ENCODE assay signal across 1 cellular context in the genomic region with DNA sequence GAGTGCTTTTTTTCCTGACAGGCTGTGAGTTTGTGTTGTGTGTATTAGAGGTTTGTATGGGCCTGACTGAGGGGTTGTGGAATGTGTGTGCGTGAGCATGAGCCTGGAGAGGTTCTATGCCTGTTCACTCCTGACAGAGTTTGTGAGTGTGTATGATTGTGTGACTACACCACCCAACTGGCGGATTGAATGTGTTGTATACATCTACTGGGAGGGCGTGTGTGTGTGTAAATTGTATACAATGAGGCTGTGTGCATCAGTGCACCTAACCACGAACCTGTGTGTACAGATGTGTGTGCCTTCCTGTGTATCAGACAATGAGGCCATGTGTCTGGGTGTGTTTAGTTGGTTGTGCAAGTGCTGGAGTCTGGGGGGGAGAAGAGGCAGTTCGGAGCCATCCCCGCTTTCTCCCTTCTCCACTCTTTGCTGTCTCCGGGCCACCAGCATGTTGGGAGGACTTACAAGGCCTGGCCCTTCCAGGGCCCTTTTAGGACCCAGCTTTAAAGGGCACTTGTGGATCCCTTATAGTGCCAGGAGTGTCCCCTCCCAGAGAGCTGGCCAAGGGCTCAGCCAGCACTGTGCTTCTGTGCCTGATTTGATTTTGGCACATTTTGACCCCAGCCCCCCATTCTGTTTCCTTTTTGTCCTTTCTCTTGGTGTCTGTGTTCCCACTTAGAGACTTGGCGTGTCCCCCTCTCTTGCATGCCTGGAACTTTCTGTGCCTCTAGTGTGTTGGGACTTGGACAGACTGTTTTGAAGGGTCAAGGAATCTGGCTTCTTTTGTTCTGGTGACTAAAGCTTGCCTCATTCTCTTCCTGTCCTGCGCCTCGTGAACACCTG.
TF ChIP-seq lines count a peak whose summit lies in the region.

No MANE protein-coding gene starts in this region.

TF ChIP-seq in HepG2, 621 proteins besides CTCF, POLR2A, EP300 and RAD21 (continued from another document and continues in another):
- TF ChIP-seq, protein P1, sequence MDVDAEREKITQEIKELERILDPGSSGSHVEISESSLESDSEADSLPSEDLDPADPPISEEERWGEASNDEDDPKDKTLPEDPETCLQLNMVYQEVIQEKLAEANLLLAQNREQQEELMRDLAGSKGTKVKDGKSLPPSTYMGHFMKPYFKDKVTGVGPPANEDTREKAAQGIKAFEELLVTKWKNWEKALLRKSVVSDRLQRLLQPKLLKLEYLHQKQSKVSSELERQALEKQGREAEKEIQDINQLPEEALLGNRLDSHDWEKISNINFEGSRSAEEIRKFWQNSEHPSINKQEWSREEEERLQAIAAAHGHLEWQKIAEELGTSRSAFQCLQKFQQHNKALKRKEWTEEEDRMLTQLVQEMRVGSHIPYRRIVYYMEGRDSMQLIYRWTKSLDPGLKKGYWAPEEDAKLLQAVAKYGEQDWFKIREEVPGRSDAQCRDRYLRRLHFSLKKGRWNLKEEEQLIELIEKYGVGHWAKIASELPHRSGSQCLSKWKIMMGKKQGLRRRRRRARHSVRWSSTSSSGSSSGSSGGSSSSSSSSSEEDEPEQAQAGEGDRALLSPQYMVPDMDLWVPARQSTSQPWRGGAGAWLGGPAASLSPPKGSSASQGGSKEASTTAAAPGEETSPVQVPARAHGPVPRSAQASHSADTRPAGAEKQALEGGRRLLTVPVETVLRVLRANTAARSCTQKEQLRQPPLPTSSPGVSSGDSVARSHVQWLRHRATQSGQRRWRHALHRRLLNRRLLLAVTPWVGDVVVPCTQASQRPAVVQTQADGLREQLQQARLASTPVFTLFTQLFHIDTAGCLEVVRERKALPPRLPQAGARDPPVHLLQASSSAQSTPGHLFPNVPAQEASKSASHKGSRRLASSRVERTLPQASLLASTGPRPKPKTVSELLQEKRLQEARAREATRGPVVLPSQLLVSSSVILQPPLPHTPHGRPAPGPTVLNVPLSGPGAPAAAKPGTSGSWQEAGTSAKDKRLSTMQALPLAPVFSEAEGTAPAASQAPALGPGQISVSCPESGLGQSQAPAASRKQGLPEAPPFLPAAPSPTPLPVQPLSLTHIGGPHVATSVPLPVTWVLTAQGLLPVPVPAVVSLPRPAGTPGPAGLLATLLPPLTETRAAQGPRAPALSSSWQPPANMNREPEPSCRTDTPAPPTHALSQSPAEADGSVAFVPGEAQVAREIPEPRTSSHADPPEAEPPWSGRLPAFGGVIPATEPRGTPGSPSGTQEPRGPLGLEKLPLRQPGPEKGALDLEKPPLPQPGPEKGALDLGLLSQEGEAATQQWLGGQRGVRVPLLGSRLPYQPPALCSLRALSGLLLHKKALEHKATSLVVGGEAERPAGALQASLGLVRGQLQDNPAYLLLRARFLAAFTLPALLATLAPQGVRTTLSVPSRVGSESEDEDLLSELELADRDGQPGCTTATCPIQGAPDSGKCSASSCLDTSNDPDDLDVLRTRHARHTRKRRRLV (CRISPR knock-in tag; IDR thresholded peaks at IDR 0.05) = no peak
- no peak for TF ChIP-seq ZFP36 (IDR thresholded peaks at IDR 0.05; ENCODE audit: borderline replicate concordance, low read depth, low read length, partially characterized antibody)
- TF ChIP-seq, protein P2, sequence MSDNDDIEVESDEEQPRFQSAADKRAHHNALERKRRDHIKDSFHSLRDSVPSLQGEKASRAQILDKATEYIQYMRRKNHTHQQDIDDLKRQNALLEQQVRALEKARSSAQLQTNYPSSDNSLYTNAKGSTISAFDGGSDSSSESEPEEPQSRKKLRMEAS (IDR thresholded peaks at IDR 0.05) = peak; percentile 38
- no peak for TF ChIP-seq MED8 (CRISPR knock-in tag; IDR thresholded peaks at IDR 0.05; ENCODE audit: insufficient replicate concordance)
- TF ChIP-seq ZFX (CRISPR knock-in tag; IDR thresholded peaks at IDR 0.05; ENCODE audit: low read depth) = peak; percentile 7; the same call in 1 of the 2 replicates
- no peak for TF ChIP-seq MAFF (IDR thresholded peaks at IDR 0.05; ENCODE audit: low read depth, low read length)
- TF ChIP-seq ZNF674 (CRISPR knock-in tag; IDR thresholded peaks at IDR 0.05; ENCODE audit: low read depth) = no peak
- no peak for TF ChIP-seq IKZF1 (IDR thresholded peaks at IDR 0.05)
- no peak for TF ChIP-seq TAF15 (IDR thresholded peaks at IDR 0.05; ENCODE audit: low read depth, low read length, poor library complexity, severe bottlenecking)
- TF ChIP-seq TCF7L2 (IDR thresholded peaks at IDR 0.05; ENCODE audit: low read depth, low read length) = no peak
- no peak for TF ChIP-seq MAF1 (CRISPR knock-in tag; IDR thresholded peaks at IDR 0.05; ENCODE audit: borderline replicate concordance)
- 0 out of 2 replicates have a peak, but pooled peaks have one; percentile 18 for TF ChIP-seq FOXK2 (IDR thresholded peaks at IDR 0.05)
- TF ChIP-seq NCOA1 (CRISPR knock-in tag; IDR thresholded peaks at IDR 0.05) = no peak
- 0 out of 2 replicates have a peak, but pooled peaks have one; percentile 30 for TF ChIP-seq ZNF589 (CRISPR knock-in tag; conservative IDR thresholded peaks at IDR 0.05)
- TF ChIP-seq, protein P3, sequence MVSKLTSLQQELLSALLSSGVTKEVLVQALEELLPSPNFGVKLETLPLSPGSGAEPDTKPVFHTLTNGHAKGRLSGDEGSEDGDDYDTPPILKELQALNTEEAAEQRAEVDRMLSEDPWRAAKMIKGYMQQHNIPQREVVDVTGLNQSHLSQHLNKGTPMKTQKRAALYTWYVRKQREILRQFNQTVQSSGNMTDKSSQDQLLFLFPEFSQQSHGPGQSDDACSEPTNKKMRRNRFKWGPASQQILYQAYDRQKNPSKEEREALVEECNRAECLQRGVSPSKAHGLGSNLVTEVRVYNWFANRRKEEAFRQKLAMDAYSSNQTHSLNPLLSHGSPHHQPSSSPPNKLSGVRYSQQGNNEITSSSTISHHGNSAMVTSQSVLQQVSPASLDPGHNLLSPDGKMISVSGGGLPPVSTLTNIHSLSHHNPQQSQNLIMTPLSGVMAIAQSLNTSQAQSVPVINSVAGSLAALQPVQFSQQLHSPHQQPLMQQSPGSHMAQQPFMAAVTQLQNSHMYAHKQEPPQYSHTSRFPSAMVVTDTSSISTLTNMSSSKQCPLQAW (CRISPR knock-in tag; IDR thresholded peaks at IDR 0.05) = 0 out of 2 replicates have a peak, but pooled peaks have one; percentile 11
- peak; percentile 55; the same call in 1 of the 2 replicates for TF ChIP-seq TGIF2 (CRISPR knock-in tag; IDR thresholded peaks at IDR 0.05)
- no peak for TF ChIP-seq CENPX (CRISPR knock-in tag; IDR thresholded peaks at IDR 0.05)
- TF ChIP-seq, protein P4, sequence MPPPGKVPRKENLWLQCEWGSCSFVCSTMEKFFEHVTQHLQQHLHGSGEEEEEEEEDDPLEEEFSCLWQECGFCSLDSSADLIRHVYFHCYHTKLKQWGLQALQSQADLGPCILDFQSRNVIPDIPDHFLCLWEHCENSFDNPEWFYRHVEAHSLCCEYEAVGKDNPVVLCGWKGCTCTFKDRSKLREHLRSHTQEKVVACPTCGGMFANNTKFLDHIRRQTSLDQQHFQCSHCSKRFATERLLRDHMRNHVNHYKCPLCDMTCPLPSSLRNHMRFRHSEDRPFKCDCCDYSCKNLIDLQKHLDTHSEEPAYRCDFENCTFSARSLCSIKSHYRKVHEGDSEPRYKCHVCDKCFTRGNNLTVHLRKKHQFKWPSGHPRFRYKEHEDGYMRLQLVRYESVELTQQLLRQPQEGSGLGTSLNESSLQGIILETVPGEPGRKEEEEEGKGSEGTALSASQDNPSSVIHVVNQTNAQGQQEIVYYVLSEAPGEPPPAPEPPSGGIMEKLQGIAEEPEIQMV (CRISPR knock-in tag; IDR thresholded peaks at IDR 0.05; ENCODE audit: low read depth) = no peak
- no peak for TF ChIP-seq ZNF484 (CRISPR knock-in tag; IDR thresholded peaks at IDR 0.05; ENCODE audit: borderline replicate concordance, low read depth)
- TF ChIP-seq ZNF230 (CRISPR knock-in tag; IDR thresholded peaks at IDR 0.05) = no peak
- TF ChIP-seq ZNF101 (CRISPR knock-in tag; IDR thresholded peaks at IDR 0.05; ENCODE audit: borderline replicate concordance, low read depth) = no peak
- no peak for TF ChIP-seq NFKBIZ (CRISPR knock-in tag; IDR thresholded peaks at IDR 0.05)
- TF ChIP-seq KLF9 (CRISPR knock-in tag; IDR thresholded peaks at IDR 0.05; ENCODE audit: low read depth) = no peak
- TF ChIP-seq NRL (CRISPR knock-in tag; IDR thresholded peaks at IDR 0.05; ENCODE audit: borderline replicate concordance) = no peak
- TF ChIP-seq ZNF383 (CRISPR knock-in tag; IDR thresholded peaks at IDR 0.05; ENCODE audit: borderline replicate concordance) = no peak
- no peak for TF ChIP-seq GTF2F1 (IDR thresholded peaks at IDR 0.05; ENCODE audit: low read length)
- 0 out of 2 replicates have a peak, but pooled peaks have one; percentile 46 for TF ChIP-seq ZNF816 (CRISPR knock-in tag; IDR thresholded peaks at IDR 0.05; ENCODE audit: borderline replicate concordance)
- no peak for TF ChIP-seq ZNF772 (CRISPR knock-in tag; IDR thresholded peaks at IDR 0.05)
- no peak for TF ChIP-seq DNMT1 (CRISPR knock-in tag; IDR thresholded peaks at IDR 0.05)
- no peak for TF ChIP-seq LCORL (IDR thresholded peaks at IDR 0.05)
- TF ChIP-seq LCORL (CRISPR knock-in tag; IDR thresholded peaks at IDR 0.05) = no peak
- TF ChIP-seq CBX2 (IDR thresholded peaks at IDR 0.05; ENCODE audit: low read depth, low read length) = no peak
- no peak for TF ChIP-seq CBX2 (CRISPR knock-in tag; IDR thresholded peaks at IDR 0.05; ENCODE audit: low read depth)
- no peak for TF ChIP-seq NFE2L2 (IDR thresholded peaks at IDR 0.05; ENCODE audit: low read length)
- TF ChIP-seq ZNF33B (CRISPR knock-in tag; IDR thresholded peaks at IDR 0.05) = no peak
- TF ChIP-seq, protein P5, sequence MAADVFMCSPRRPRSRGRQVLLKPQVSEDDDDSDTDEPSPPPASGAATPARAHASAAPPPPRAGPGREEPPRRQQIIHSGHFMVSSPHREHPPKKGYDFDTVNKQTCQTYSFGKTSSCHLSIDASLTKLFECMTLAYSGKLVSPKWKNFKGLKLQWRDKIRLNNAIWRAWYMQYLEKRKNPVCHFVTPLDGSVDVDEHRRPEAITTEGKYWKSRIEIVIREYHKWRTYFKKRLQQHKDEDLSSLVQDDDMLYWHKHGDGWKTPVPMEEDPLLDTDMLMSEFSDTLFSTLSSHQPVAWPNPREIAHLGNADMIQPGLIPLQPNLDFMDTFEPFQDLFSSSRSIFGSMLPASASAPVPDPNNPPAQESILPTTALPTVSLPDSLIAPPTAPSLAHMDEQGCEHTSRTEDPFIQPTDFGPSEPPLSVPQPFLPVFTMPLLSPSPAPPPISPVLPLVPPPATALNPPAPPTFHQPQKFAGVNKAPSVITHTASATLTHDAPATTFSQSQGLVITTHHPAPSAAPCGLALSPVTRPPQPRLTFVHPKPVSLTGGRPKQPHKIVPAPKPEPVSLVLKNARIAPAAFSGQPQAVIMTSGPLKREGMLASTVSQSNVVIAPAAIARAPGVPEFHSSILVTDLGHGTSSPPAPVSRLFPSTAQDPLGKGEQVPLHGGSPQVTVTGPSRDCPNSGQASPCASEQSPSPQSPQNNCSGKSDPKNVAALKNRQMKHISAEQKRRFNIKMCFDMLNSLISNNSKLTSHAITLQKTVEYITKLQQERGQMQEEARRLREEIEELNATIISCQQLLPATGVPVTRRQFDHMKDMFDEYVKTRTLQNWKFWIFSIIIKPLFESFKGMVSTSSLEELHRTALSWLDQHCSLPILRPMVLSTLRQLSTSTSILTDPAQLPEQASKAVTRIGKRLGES (CRISPR knock-in tag; IDR thresholded peaks at IDR 0.05; ENCODE audit: borderline replicate concordance) = no peak
- no peak for TF ChIP-seq KLF6 (CRISPR knock-in tag; IDR thresholded peaks at IDR 0.05)
- no peak for TF ChIP-seq CBX5 (CRISPR knock-in tag; IDR thresholded peaks at IDR 0.05; ENCODE audit: borderline replicate concordance)
- TF ChIP-seq, protein P6, sequence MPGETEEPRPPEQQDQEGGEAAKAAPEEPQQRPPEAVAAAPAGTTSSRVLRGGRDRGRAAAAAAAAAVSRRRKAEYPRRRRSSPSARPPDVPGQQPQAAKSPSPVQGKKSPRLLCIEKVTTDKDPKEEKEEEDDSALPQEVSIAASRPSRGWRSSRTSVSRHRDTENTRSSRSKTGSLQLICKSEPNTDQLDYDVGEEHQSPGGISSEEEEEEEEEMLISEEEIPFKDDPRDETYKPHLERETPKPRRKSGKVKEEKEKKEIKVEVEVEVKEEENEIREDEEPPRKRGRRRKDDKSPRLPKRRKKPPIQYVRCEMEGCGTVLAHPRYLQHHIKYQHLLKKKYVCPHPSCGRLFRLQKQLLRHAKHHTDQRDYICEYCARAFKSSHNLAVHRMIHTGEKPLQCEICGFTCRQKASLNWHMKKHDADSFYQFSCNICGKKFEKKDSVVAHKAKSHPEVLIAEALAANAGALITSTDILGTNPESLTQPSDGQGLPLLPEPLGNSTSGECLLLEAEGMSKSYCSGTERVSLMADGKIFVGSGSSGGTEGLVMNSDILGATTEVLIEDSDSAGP (CRISPR knock-in tag; IDR thresholded peaks at IDR 0.05; ENCODE audit: borderline replicate concordance) = no peak; the same call in 1 of the 2 replicates
- no peak for TF ChIP-seq ZSCAN9 (CRISPR knock-in tag; IDR thresholded peaks at IDR 0.05; ENCODE audit: borderline replicate concordance)
- TF ChIP-seq ZNF263 (CRISPR knock-in tag; IDR thresholded peaks at IDR 0.05) = peak; percentile 35; the same call in 1 of the 2 replicates
- TF ChIP-seq ZNF850 (CRISPR knock-in tag; conservative IDR thresholded peaks at IDR 0.05) = no peak
- no peak for TF ChIP-seq NFYC (CRISPR knock-in tag; IDR thresholded peaks at IDR 0.05)
- no peak for TF ChIP-seq HES4 (CRISPR knock-in tag; IDR thresholded peaks at IDR 0.05; ENCODE audit: borderline replicate concordance)
- TF ChIP-seq ZNF556 (CRISPR knock-in tag; IDR thresholded peaks at IDR 0.05; ENCODE audit: borderline replicate concordance) = no peak
- no peak for TF ChIP-seq NFRKB (IDR thresholded peaks at IDR 0.05)
- peak; percentile 6; the same call in 1 of the 2 replicates for TF ChIP-seq GATAD1 (CRISPR knock-in tag; IDR thresholded peaks at IDR 0.05)
- TF ChIP-seq, protein P7, sequence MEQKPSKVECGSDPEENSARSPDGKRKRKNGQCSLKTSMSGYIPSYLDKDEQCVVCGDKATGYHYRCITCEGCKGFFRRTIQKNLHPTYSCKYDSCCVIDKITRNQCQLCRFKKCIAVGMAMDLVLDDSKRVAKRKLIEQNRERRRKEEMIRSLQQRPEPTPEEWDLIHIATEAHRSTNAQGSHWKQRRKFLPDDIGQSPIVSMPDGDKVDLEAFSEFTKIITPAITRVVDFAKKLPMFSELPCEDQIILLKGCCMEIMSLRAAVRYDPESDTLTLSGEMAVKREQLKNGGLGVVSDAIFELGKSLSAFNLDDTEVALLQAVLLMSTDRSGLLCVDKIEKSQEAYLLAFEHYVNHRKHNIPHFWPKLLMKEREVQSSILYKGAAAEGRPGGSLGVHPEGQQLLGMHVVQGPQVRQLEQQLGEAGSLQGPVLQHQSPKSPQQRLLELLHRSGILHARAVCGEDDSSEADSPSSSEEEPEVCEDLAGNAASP (CRISPR knock-in tag; IDR thresholded peaks at IDR 0.05; ENCODE audit: borderline replicate concordance) = no peak
- TF ChIP-seq, protein P8, sequence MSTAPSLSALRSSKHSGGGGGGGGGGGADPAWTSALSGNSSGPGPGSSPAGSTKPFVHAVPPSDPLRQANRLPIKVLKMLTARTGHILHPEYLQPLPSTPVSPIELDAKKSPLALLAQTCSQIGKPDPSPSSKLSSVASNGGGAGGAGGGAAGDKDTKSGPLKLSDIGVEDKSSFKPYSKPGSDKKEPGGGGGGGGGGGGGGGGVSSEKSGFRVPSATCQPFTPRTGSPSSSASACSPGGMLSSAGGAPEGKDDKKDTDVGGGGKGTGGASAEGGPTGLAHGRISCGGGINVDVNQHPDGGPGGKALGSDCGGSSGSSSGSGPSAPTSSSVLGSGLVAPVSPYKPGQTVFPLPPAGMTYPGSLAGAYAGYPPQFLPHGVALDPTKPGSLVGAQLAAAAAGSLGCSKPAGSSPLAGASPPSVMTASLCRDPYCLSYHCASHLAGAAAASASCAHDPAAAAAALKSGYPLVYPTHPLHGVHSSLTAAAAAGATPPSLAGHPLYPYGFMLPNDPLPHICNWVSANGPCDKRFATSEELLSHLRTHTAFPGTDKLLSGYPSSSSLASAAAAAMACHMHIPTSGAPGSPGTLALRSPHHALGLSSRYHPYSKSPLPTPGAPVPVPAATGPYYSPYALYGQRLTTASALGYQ (CRISPR knock-in tag; IDR thresholded peaks at IDR 0.05) = 0 out of 2 replicates have a peak, but pooled peaks have one; percentile 11
